In the genomic region with DNA sequence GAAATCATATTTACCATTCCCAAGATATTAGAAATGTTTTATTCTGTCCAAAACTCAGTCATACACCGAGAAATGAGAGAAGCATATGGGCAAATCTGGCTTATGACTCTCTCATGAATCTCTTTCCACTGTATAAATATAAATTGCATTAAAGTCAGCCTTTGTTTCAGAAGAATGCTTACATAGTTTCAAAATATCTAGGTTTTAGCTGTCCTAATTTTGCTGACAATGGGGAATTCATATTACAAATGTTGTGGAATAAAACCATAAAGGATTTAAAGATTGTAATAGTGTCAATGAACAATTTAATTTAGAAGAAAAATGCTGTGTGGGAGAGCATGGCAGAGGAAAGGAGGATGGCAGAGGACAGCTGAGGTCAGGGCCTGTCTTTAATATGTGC, we compare ENCODE assay signal across 30 cellular contexts.
"Had no signal": no experiment of that assay in that cellular context is flagged by ENCODE, and none has a peak within 500 bp of the region (broad histone marks: within the 10 kb centered on the region; RNA-seq: fewer than 3 reads in every experiment).

No MANE protein-coding gene starts in this region.

- H3K4me1 Mint-ChIP-seq: activated CD4-positive, alpha-beta T cell treated with anti-CD3 and anti-CD28 coated beads, Interleukin-2, amount 10 ng/mL, durations not matched to agents 24 days and 14 days; activated naive CD4-positive, alpha-beta T cell treated with anti-CD3 and anti-CD28 coated beads, Interleukin-2, amount 50 U/mL, for 24 hours; activated naive CD8-positive, alpha-beta T cell treated with anti-CD3 and anti-CD28 coated beads, Interleukin-2, amount 10 ng/mL, durations not matched to agents 7 days and 5 days had no signal

- H3K36me3 Mint-ChIP-seq: activated naive CD4-positive, alpha-beta T cell treated with anti-CD3 and anti-CD28 coated beads, Interleukin-2, amount 50 U/mL, for 24 hours; activated naive CD8-positive, alpha-beta T cell treated with anti-CD3 and anti-CD28 coated beads, Interleukin-2, amount 10 ng/mL, durations not matched to agents 7 days and 5 days; brain had no signal

- H3K4me3 ChIP-seq: MG63 had no signal

- ATAC-seq: activated CD8-positive, alpha-beta T cell treated with anti-CD3 and anti-CD28 coated beads, Interleukin-2, amount 10 ng/mL, durations not matched to agents 7 days and 5 days; PC-3; Right ventricle myocardium inferior had no signal

- H3K27ac Mint-ChIP-seq: activated CD4-positive, alpha-beta T cell treated with anti-CD3 and anti-CD28 coated beads, Interleukin-2, amount 10 ng/mL, durations not matched to agents 24 days and 14 days; activated CD8-positive, alpha-beta T cell treated with anti-CD3 and anti-CD28 coated beads, Interleukin-2, amount 10 ng/mL, durations not matched to agents 7 days and 5 days; activated naive CD8-positive, alpha-beta T cell treated with anti-CD3 and anti-CD28 coated beads, Interleukin-2, amount 10 ng/mL, durations not matched to agents 7 days and 5 days; activated T-cell treated with anti-CD3 and anti-CD28 coated beads, Interleukin-2, amount 50 U/mL, for 24 hours; activated T-helper 2 cell treated with anti-CD3 and anti-CD28 coated beads, Interferon-gamma antibody, Interleukin-2, Interleukin-4, amounts not matched to agents 10 μg/mL and 5 μg/mL and 100 μg/mL, durations not matched to agents 14 hours and 24 hours and 36 hours; T-helper 2 cell treated with Interferon-gamma antibody and Interleukin-4, amounts not matched to agents 5 μg/mL and 100 μg/mL, for 36 hours had no signal

- H3K9me3 ChIP-seq: MG63 had no signal

- DNase-seq: activated CD4-positive, alpha-beta T cell treated with anti-CD3 and anti-CD28 coated beads, Interleukin-2, amount 10 ng/mL, durations not matched to agents 24 days and 14 days; activated CD4-positive, alpha-beta T cell treated with anti-CD3 and anti-CD28 coated beads, Interleukin-2, amount 50 U/mL, for 48 hours; activated CD8-positive, alpha-beta T cell treated with anti-CD3 and anti-CD28 coated beads, Interleukin-2, amount 10 ng/mL, durations not matched to agents 7 days and 5 days; activated gamma-delta T cell; activated naive CD4-positive, alpha-beta T cell treated with Interleukin-2 at 50 U/mL for 16 hours; activated naive CD8-positive, alpha-beta T cell treated with anti-CD3 and anti-CD28 coated beads, Interleukin-2, amount 10 ng/mL, durations not matched to agents 7 days and 5 days; activated T-cell treated with anti-CD3 and anti-CD28 coated beads, Interleukin-2, amount 50 U/mL, for 24 hours; caudate nucleus; cerebellar nuclear complex; Kasumi-1; MG63; NCI-H1048; NCI-H1105 treated with DMSO at 0.1 percent for 48 hours; NCI-H1436; NCI-H1694; NCI-H1930; NCI-H2081 treated with DMSO at 0.1 percent for 48 hours; NCI-H345; NCI-H524 treated with DMSO at 0.1 percent for 48 hours; PC-3; SIG-M5 had no signal

- H3K27me3 ChIP-seq: MG63 had no signal

- H3K9me3 Mint-ChIP-seq: activated CD4-positive, alpha-beta T cell treated with anti-CD3 and anti-CD28 coated beads, Interleukin-2, amount 10 ng/mL, durations not matched to agents 24 days and 14 days; activated naive CD4-positive, alpha-beta T cell treated with anti-CD3 and anti-CD28 coated beads, Interleukin-2, amount 50 U/mL, for 24 hours; activated naive CD8-positive, alpha-beta T cell treated with anti-CD3 and anti-CD28 coated beads, Interleukin-2, amount 10 ng/mL, durations not matched to agents 7 days and 5 days; activated T-cell treated with anti-CD3 and anti-CD28 coated beads, Interleukin-2, amount 50 U/mL, for 24 hours; activated T-helper 2 cell treated with anti-CD3 and anti-CD28 coated beads, Interferon-gamma antibody, Interleukin-2, Interleukin-4, amounts not matched to agents 10 μg/mL and 5 μg/mL and 100 μg/mL, durations not matched to agents 14 hours and 24 hours and 36 hours; brain; T-helper 2 cell treated with Interferon-gamma antibody and Interleukin-4, amounts not matched to agents 5 μg/mL and 100 μg/mL, for 36 hours had no signal

- H3K27me3 Mint-ChIP-seq: activated CD4-positive, alpha-beta T cell treated with anti-CD3 and anti-CD28 coated beads, Interleukin-2, amount 10 ng/mL, durations not matched to agents 24 days and 14 days; activated naive CD8-positive, alpha-beta T cell treated with anti-CD3 and anti-CD28 coated beads, Interleukin-2, amount 10 ng/mL, durations not matched to agents 7 days and 5 days; brain had no signal

- H3K27ac ChIP-seq: RWPE1 had no signal

- H3K4me3 Mint-ChIP-seq: activated CD4-positive, alpha-beta T cell treated with anti-CD3 and anti-CD28 coated beads, Interleukin-2, amount 10 ng/mL, durations not matched to agents 24 days and 14 days; activated CD8-positive, alpha-beta T cell treated with anti-CD3 and anti-CD28 coated beads, Interleukin-2, amount 10 ng/mL, durations not matched to agents 7 days and 5 days; activated naive CD4-positive, alpha-beta T cell treated with anti-CD3 and anti-CD28 coated beads, Interleukin-2, amount 50 U/mL, for 24 hours; activated naive CD8-positive, alpha-beta T cell treated with anti-CD3 and anti-CD28 coated beads, Interleukin-2, amount 10 ng/mL, durations not matched to agents 7 days and 5 days; activated T-cell treated with anti-CD3 and anti-CD28 coated beads, Interleukin-2, amount 50 U/mL, for 24 hours; brain; T-helper 2 cell treated with Interferon-gamma antibody and Interleukin-4, amounts not matched to agents 5 μg/mL and 100 μg/mL, for 36 hours had no signal

- H3K36me3 ChIP-seq: MG63 had no signal

- FAIRE-seq: astrocyte, bronchial epithelial cell, TTC549 had no signal
